In genomic region chr7:111498608-111499007, GRCh38 we compare ENCODE assay signal across 13 cellular contexts.
DNase-seq lines count a peak whose midpoint lies in the region; ATAC-seq and TF ChIP-seq lines count a peak whose summit lies in the region.
"Had no signal": no experiment of that assay in that cellular context is flagged by ENCODE, and none has a peak within 500 bp of the region (broad histone marks: within the 10 kb centered on the region; RNA-seq: fewer than 3 reads in every experiment).

No MANE protein-coding gene starts in this region.

- no peak for TF ChIP-seq RAD21 in HCT116 (IDR thresholded peaks at IDR 0.05; ENCODE audit: low read depth)

- no peaks in the 10 kb centered on the region for H4K20me1 ChIP-seq in HCT116 (ENCODE audit: insufficient read depth)

- H3K36me3 ChIP-seq in HCT116 (ENCODE audit: control insufficient read depth in 1 of 2, insufficient read depth in 2 of 2, low read length in 2 of 2) = no peaks in the 10 kb centered on the region
- H3K36me3 ChIP-seq in Panc1 (ENCODE audit: control insufficient read depth, insufficient read depth, low read length) = no peaks in the 10 kb centered on the region

- POLR2A ChIA-PET in HCT116 (lab: Charles Lee) = interaction anchor here (0.7 kb wide), 1 partner anchor 8 kb away, joined by 3 read pairs; no protein-coding TSS in a partner anchor
- POLR2A ChIA-PET in Panc1 (lab: Charles Lee) = interaction anchor here (0.7 kb wide), 1 partner anchor 256 kb away, joined by 7 read pairs; no protein-coding TSS in a partner anchor

- ATAC-seq in HCT116 = no peak
- ATAC-seq in Panc1 = no peak
- no peak for ATAC-seq in HG02973 (IDR thresholded peaks at IDR 0.05; ENCODE audit: unreplicated experiment)
- ATAC-seq: CD8-positive, alpha-beta T cell had no signal

- H3K4me1 ChIP-seq in HCT116 (ENCODE audit: control insufficient read depth in 1 of 2, insufficient read depth in 2 of 2, low read length in 2 of 2) = peaks cover 0 to 9% of the 10 kb centered on the region in 2 experiments; a peak in 2 of 4 replicates
- no peaks in the 10 kb centered on the region for H3K4me1 ChIP-seq in Panc1 (ENCODE audit: control insufficient read depth, insufficient read depth, low read length)
- H3K4me1 ChIP-seq: Caco-2 had no signal

- no peak overlapping the region for H3K4me3 ChIP-seq in HCT116 (replicated peaks in 1 of 2; ENCODE audit: low read depth in 1 of 2, low read length in 2 of 2)
- no peak overlapping the region for H3K4me3 ChIP-seq in Panc1 (ENCODE audit: low read depth in 2 of 2, low read length in 2 of 2)

- TF ChIP-seq POLR2A in HCT116 (IDR thresholded peaks at IDR 0.05; ENCODE audit: borderline replicate concordance, extremely low read depth, insufficient read depth, insufficient read length) = no peak

- H2AFZ ChIP-seq in HCT116 (ENCODE audit: low read depth, low read length, poor library complexity, severe bottlenecking) = no peak overlapping the region

- H3K4me2 ChIP-seq in HCT116 (ENCODE audit: low read length) = peak overlapping the region; percentile 11; the same call in 1 of the 2 replicates

- H3K9me3 ChIP-seq in HCT116 (ENCODE audit: control insufficient read depth in 1 of 2, insufficient read depth in 1 of 2, low read depth in 1 of 2, low read length in 2 of 2) = no peaks in the 10 kb centered on the region
- H3K9me3 ChIP-seq in Panc1 (ENCODE audit: control insufficient read depth, insufficient read depth, low read depth, low read length) = no peaks in the 10 kb centered on the region
- H3K9me3 ChIP-seq: Caco-2 had no signal

- H3K79me2 ChIP-seq in HCT116 (ENCODE audit: insufficient read depth, low read length) = no peaks in the 10 kb centered on the region

- BruUV-seq in HCT116 (replicated peaks; lab: Mats Ljungman, UMichigan) = no TSS peak
- no TSS peak for BruUV-seq in Panc1 (replicated peaks; lab: Mats Ljungman, UMichigan)

- no peak for TF ChIP-seq CTCF in HCT116 (IDR thresholded peaks at IDR 0.05 in 2 of 3, conservative IDR thresholded peaks at IDR 0.05 in 1 of 3; ENCODE audit: borderline replicate concordance in 1 of 3, insufficient read depth in 1 of 3, low read depth in 2 of 3, low read length in 2 of 3)
- TF ChIP-seq CTCF in Panc1 (IDR thresholded peaks at IDR 0.05) = no peak

- CTCF ChIA-PET in HCT116 (lab: Charles Lee) (no interaction called here), Panc1 (lab: Charles Lee) (no interaction called here)

- H3K27ac ChIP-seq in HCT116 (ENCODE audit: low read depth, low read length) (no peak overlapping the region), Panc1 (ENCODE audit: low read length) (no peak overlapping the region), epithelial cell of prostate (peak overlapping the region; percentile 48)
- H3K27ac ChIP-seq: HL-60 had no signal

- intact Hi-C loops in HCT116 (cut with micrococcal nuclease) = no loop called here
- intact Hi-C loops in Panc1 (cut with micrococcal nuclease; ENCODE audit: unreplicated experiment) = no loop called here

- no peak for DNase-seq in HCT116 (ENCODE audit: low read depth, low spot score)
- peak; percentile 12 for DNase-seq in Panc1 (ENCODE audit: low read depth, low spot score)
- DNase-seq in epithelial cell of prostate (ENCODE audit: low read depth, low spot score) = no peak
- no peak for DNase-seq in stimulated activated naive CD4-positive, alpha-beta T cell (lab: John Stamatoyannopoulos, UW)
- DNase-seq in iPS-NIHi7 (ENCODE audit: extremely low spot score) = no peak
- DNase-seq in HCEC 1CT = no peak
- DNase-seq: Caco-2; CD8-positive, alpha-beta T cell; DND-41; GF-D8; KBM-7 had no signal

- RAD21 ChIA-PET in HCT116 (lab: Charles Lee; ENCODE audit: low non-redundant PET in 1 of 2, low total read pairs in 2 of 2, uncharacterized antibody in 2 of 2, unreplicated experiment in 2 of 2) = no interaction called here

- H3K27me3 ChIP-seq in HCT116 (ENCODE audit: insufficient read depth, low read length) (no peaks in the 10 kb centered on the region), Panc1 (ENCODE audit: control insufficient read depth, insufficient read depth, low read length) (no peaks in the 10 kb centered on the region)

- no peak overlapping the region for H3K9ac ChIP-seq in HCT116 (ENCODE audit: low read length)

- in situ Hi-C loops in Panc1 (cut with HindIII; ENCODE audit: low pct_unique_long_range_greater_than_20kb, low sequenced_read_pairs) = no loop called here

- no peaks in the 10 kb centered on the region for H3K9me2 ChIP-seq in HCT116 (ENCODE audit: insufficient read depth)

TF ChIP-seq in HCT116, 20 proteins besides CTCF, POLR2A, EP300 and RAD21:
- TF ChIP-seq ELF1 (IDR thresholded peaks at IDR 0.05; ENCODE audit: borderline replicate concordance, low read depth) (no peak), EGR1 (IDR thresholded peaks at IDR 0.05; ENCODE audit: low read depth) (no peak), SP1 (IDR thresholded peaks at IDR 0.05; ENCODE audit: low read depth) (no peak), ZNF274 (IDR thresholded peaks at IDR 0.05; ENCODE audit: low read depth, low read length) (no peak), POLR2AphosphoS5 (IDR thresholded peaks at IDR 0.05; ENCODE audit: low read depth, low read length) (no peak), MAX (IDR thresholded peaks at IDR 0.05) (no peak), JUND (IDR thresholded peaks at IDR 0.05) (no peak), FOSL1 (IDR thresholded peaks at IDR 0.05; ENCODE audit: low read depth) (no peak), ATF3 (IDR thresholded peaks at IDR 0.05) (no peak), SRF (IDR thresholded peaks at IDR 0.05; ENCODE audit: low read depth) (no peak), REST (IDR thresholded peaks at IDR 0.05; ENCODE audit: low read depth) (no peak)
